16 cellular contexts compared by ENCODE assay signal in the genomic region with DNA sequence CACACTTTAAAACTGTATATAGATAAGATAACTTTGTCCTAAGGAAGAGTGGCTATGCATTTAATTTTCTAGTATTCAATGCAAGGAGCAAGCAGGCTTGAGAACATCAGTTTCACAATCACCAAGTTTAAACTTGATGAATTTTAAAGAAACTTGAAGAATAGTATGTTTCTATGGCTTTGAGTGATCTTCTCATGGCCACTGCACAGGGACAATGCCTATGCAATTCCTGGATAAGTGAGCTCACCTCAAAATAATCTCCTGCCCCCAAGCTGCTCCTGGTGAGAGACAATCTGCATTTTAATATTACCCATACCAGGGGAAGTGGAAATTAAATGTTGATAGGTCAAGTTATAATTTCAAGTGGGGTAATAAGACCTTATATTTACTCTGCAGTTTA.
DNase-seq lines count a peak whose midpoint lies in the region; ATAC-seq and TF ChIP-seq lines count a peak whose summit lies in the region.
"Had no signal": no experiment of that assay in that cellular context is flagged by ENCODE, and none has a peak within 500 bp of the region (broad histone marks: within the 10 kb centered on the region; RNA-seq: fewer than 3 reads in every experiment).

No MANE protein-coding gene starts in this region.

- no peaks in the 10 kb centered on the region for H4K20me1 ChIP-seq in IMR-90 (ENCODE audit: insufficient read depth, low read length)
- H4K20me1 ChIP-seq: BLaER1 had no signal

- POLR2A ChIA-PET in IMR-90 (lab: Charles Lee; ENCODE audit: unreplicated experiment), result no interaction called here

- TF ChIP-seq POLR2A in IMR-90 (IDR thresholded peaks at IDR 0.05; ENCODE audit: low read depth, low read length) (no peak), Peyer's patch (IDR thresholded peaks at IDR 0.05) (no peak)

- no peak overlapping the region for H2AK5ac ChIP-seq in IMR-90 (ENCODE audit: low read depth, low read length)

- H3K27ac ChIP-seq in IMR-90 (ENCODE audit: insufficient read depth, low read length) (no peak overlapping the region), Peyer's patch (no peak overlapping the region)
- H3K27ac ChIP-seq: BLaER1, GM23248 had no signal

- H2BK5ac ChIP-seq in IMR-90 (ENCODE audit: low read depth, low read length, poor library complexity, severe bottlenecking), result no peak overlapping the region

- CTCF ChIA-PET in IMR-90 (lab: Yijun Ruan, JAX), result no interaction called here

- H3K4me3 ChIP-seq in IMR-90 (ENCODE audit: insufficient read depth, low read depth, low read length) (no peak overlapping the region), Peyer's patch (no peak overlapping the region)
- H3K4me3 ChIP-seq: BLaER1, GM23248 had no signal

- no peak for TF ChIP-seq RAD21 in IMR-90 (IDR thresholded peaks at IDR 0.05; ENCODE audit: low read length)

- H2BK20ac ChIP-seq in IMR-90 (ENCODE audit: low read depth, low read length), result no peak overlapping the region

- H4K5ac ChIP-seq in IMR-90 (ENCODE audit: low read depth, low read length), result no peak overlapping the region

- no peak overlapping the region for H3K4me2 ChIP-seq in IMR-90 (ENCODE audit: low read depth, low read length)
- H3K4me2 ChIP-seq: BLaER1 had no signal

- TF ChIP-seq CTCF in IMR-90 (conservative IDR thresholded peaks at IDR 0.05; ENCODE audit: low read depth, low read length) (no peak), Peyer's patch (IDR thresholded peaks at IDR 0.05) (no peak)

- H3K9me1 ChIP-seq in IMR-90 (ENCODE audit: insufficient read depth, low read length), result no peaks in the 10 kb centered on the region; the same call in 1 of the 2 replicates

- no peaks in the 10 kb centered on the region for H3K36me3 ChIP-seq in IMR-90 (ENCODE audit: control insufficient read depth, insufficient read depth, low read length)
- H3K36me3 ChIP-seq in Peyer's patch, result no peaks in the 10 kb centered on the region
- H3K36me3 ChIP-seq: BLaER1 had no signal

- H3K56ac ChIP-seq in IMR-90 (ENCODE audit: extremely low read depth, insufficient read depth, low read length), result no peak overlapping the region

- H4K91ac ChIP-seq in IMR-90 (ENCODE audit: insufficient read depth, low read depth, low read length), result no peak overlapping the region

- no peak overlapping the region for H2AK9ac ChIP-seq in IMR-90 (replicated peaks; ENCODE audit: low read depth, low read length, poor library complexity)

- no peaks in the 10 kb centered on the region for H3K79me1 ChIP-seq in IMR-90 (ENCODE audit: low read depth in 1 of 2, low read length in 2 of 2)

- no peak overlapping the region for H3K4ac ChIP-seq in IMR-90 (ENCODE audit: low read depth, low read length)

- no peak overlapping the region for H2BK15ac ChIP-seq in IMR-90 (ENCODE audit: low read depth, low read length)

- no TSS peak for BruUV-seq in IMR-90 (replicated peaks; lab: Mats Ljungman, UMichigan)

- ATAC-seq in IMR-90 (ENCODE audit: low read depth) (no peak), HG02678 (IDR thresholded peaks at IDR 0.05; ENCODE audit: unreplicated experiment) (no peak)
- ATAC-seq: HepG2 had no signal

- H3K4me1 ChIP-seq in IMR-90 (ENCODE audit: control insufficient read depth, insufficient read depth, low read length), result peaks cover 2% of the 10 kb centered on the region
- H3K4me1 ChIP-seq in Peyer's patch, result no peaks in the 10 kb centered on the region
- H3K4me1 ChIP-seq: BLaER1 had no signal

- no peaks in the 10 kb centered on the region for H3K9me3 ChIP-seq in IMR-90 (ENCODE audit: control insufficient read depth, insufficient read depth, low read length)
- no peaks in the 10 kb centered on the region for H3K9me3 ChIP-seq in Peyer's patch
- H3K9me3 ChIP-seq: BLaER1 had no signal

- H2AFZ ChIP-seq in IMR-90 (replicated peaks; ENCODE audit: low read length, poor library complexity), result no peak overlapping the region
- H2AFZ ChIP-seq: GM23248 had no signal

- in situ Hi-C loops in IMR-90 (cut with MboI; ENCODE audit: low sequenced_read_pairs), result no loop called here

- no peak overlapping the region for H2BK120ac ChIP-seq in IMR-90 (ENCODE audit: low read depth, low read length)

- no peak overlapping the region for H3K23ac ChIP-seq in IMR-90 (ENCODE audit: low read depth, low read length)

- dilution Hi-C loops in IMR-90 (cut with HindIII; ENCODE audit: low sequenced_read_pairs, unreplicated experiment), result no loop called here

- no peaks in the 10 kb centered on the region for H3K27me3 ChIP-seq in IMR-90 (ENCODE audit: control insufficient read depth, insufficient read depth, low read length)
- H3K27me3 ChIP-seq in Peyer's patch, result no peaks in the 10 kb centered on the region
- H3K27me3 ChIP-seq: BLaER1 had no signal

- DNase-seq in IMR-90, result no peak
- DNase-seq in astrocyte of the hippocampus (ENCODE audit: low read depth, low spot score), result peak; percentile 42
- DNase-seq in iPS-NIHi11 (ENCODE audit: low spot score), result peak; percentile 12
- DNase-seq in renal cortical epithelial cell (ENCODE audit: low read depth), result peak; percentile 58
- DNase-seq in midbrain (lab: John Stamatoyannopoulos, UW), result no peak
- DNase-seq in Peyer's patch, result no peak
- DNase-seq: 8988T; CD4-positive, alpha-beta memory T cell; DMS153; DMS79; GDM1; GM23248; HCEC 1CT had no signal

- H4K8ac ChIP-seq in IMR-90 (ENCODE audit: low read depth in 2 of 2, low read length in 2 of 2), result no peak overlapping the region

- 0 out of 2 replicates have a peak overlapping the region, but pooled peaks have one; percentile 34 for H3K14ac ChIP-seq in IMR-90 (replicated peaks; ENCODE audit: low read depth, low read length)

- no peak overlapping the region for H3K18ac ChIP-seq in IMR-90 (ENCODE audit: low read depth, low read length)

- no peak overlapping the region for H3K9ac ChIP-seq in IMR-90 (ENCODE audit: low read depth, low read length)
- H3K9ac ChIP-seq: BLaER1, GM23248 had no signal

- intact Hi-C loops in IMR-90 (cut with micrococcal nuclease), result no loop called here

TF ChIP-seq in IMR-90, 13 proteins besides CTCF, POLR2A, EP300 and RAD21:
- TF ChIP-seq MXI1 (IDR thresholded peaks at IDR 0.05; ENCODE audit: borderline replicate concordance, low read depth, low read length) (no peak), NFE2L2 (IDR thresholded peaks at IDR 0.05; ENCODE audit: low read depth, low read length) (no peak), BHLHE40 (IDR thresholded peaks at IDR 0.05; ENCODE audit: low read depth, low read length) (no peak), RCOR1 (IDR thresholded peaks at IDR 0.05; ENCODE audit: insufficient replicate concordance, low read length) (no peak), CHD1 (IDR thresholded peaks at IDR 0.05; ENCODE audit: low read depth, low read length) (no peak), CEBPB (IDR thresholded peaks at IDR 0.05; ENCODE audit: low read depth, low read length) (no peak), SMC3 (IDR thresholded peaks at IDR 0.05; ENCODE audit: low read depth, low read length) (no peak), RFX5 (IDR thresholded peaks at IDR 0.05; ENCODE audit: low read depth, low read length) (no peak), FOS (IDR thresholded peaks at IDR 0.05; ENCODE audit: low read depth, low read length) (no peak), MAFK (IDR thresholded peaks at IDR 0.05; ENCODE audit: low read depth, low read length) (no peak), MAZ (IDR thresholded peaks at IDR 0.05; ENCODE audit: borderline replicate concordance, low read depth, low read length) (no peak)
- TF ChIP-seq, protein P1, sequence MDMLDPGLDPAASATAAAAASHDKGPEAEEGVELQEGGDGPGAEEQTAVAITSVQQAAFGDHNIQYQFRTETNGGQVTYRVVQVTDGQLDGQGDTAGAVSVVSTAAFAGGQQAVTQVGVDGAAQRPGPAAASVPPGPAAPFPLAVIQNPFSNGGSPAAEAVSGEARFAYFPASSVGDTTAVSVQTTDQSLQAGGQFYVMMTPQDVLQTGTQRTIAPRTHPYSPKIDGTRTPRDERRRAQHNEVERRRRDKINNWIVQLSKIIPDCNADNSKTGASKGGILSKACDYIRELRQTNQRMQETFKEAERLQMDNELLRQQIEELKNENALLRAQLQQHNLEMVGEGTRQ (IDR thresholded peaks at IDR 0.05; ENCODE audit: low read depth, low read length), result no peak
- TF ChIP-seq, protein P2, sequence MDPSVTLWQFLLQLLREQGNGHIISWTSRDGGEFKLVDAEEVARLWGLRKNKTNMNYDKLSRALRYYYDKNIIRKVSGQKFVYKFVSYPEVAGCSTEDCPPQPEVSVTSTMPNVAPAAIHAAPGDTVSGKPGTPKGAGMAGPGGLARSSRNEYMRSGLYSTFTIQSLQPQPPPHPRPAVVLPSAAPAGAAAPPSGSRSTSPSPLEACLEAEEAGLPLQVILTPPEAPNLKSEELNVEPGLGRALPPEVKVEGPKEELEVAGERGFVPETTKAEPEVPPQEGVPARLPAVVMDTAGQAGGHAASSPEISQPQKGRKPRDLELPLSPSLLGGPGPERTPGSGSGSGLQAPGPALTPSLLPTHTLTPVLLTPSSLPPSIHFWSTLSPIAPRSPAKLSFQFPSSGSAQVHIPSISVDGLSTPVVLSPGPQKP (IDR thresholded peaks at IDR 0.05; ENCODE audit: borderline replicate concordance, low read depth, low read length), result no peak

Comparison
In these comparisons a context has a peak if more than half of its experiments do, and no peak if none do; other contexts are left out.
1. DNase-seq: peak in astrocyte of the hippocampus (single experiment), iPS-NIHi11 (single experiment) and renal cortical epithelial cell (single experiment); none in IMR-90 (single experiment), midbrain (single experiment) and Peyer's patch (0 of 3).